ENCODE assay signal across 10 cellular contexts in the genomic region with DNA sequence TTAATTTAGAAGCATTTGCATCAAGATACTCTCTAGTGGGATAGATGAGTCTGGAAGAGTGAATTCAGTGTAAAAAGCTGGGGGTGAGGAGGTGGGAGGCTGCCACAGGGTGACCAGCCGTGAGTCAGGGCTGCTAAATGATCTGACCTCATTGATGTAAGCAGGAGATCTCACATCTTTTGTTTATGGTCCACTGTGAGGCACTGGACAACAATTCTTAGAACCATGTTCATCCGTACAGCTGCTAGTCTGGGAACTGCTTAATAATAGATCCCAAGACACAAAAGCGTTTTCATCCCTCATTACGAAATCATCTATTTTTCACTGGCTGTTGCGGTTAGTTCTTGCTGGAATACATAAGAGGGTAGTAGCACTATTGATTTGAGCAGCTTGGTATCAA. TPM values are rescaled to one million over a fixed set of nuclear protein-coding genes. Genes with fewer than 3 reads are reported as not detected.
A peak's percentile ranks its signal among the peaks of the same experiment; 100 is the strongest.
DNase-seq lines count a peak whose midpoint lies in the region; ATAC-seq and TF ChIP-seq lines count a peak whose summit lies in the region.
"Had no signal": no experiment of that assay in that cellular context is flagged by ENCODE, and none has a peak within 500 bp of the region (broad histone marks: within the 10 kb centered on the region; RNA-seq: fewer than 3 reads in every experiment).

No MANE protein-coding gene starts in this region.

- no peak overlapping the region for H4K91ac ChIP-seq in neuronal stem cell (ENCODE audit: low read depth, low read length, poor library complexity)

- no peaks in the 10 kb centered on the region for H3F3A ChIP-seq in PC-3 (ENCODE audit: low read length, unreplicated experiment)

- peaks cover 25% of the 10 kb centered on the region for H3K36me3 ChIP-seq in neutrophil
- peaks cover 12% of the 10 kb centered on the region; the same call in 1 of the 2 replicates for H3K36me3 ChIP-seq in PC-3 (ENCODE audit: low read depth, low read length)
- H3K36me3 ChIP-seq in neuronal stem cell (replicated peaks in 1 of 2; ENCODE audit: control insufficient read depth in 2 of 2, insufficient read depth in 2 of 2, low read length in 2 of 2): peaks cover 5 to 61% of the 10 kb centered on the region in 2 donors

- H2AFZ ChIP-seq in PC-3 (ENCODE audit: low read length) (no peak overlapping the region), neuronal stem cell (ENCODE audit: low read length) (no peak overlapping the region)

- H3K4me1 ChIP-seq in neutrophil (ENCODE audit: control insufficient read depth in 1 of 2, insufficient read depth in 1 of 2, low read depth in 1 of 2, low read length in 1 of 2) (peaks cover 27 to 31% of the 10 kb centered on the region in 2 experiments), PC-3 (ENCODE audit: insufficient read depth, low read length) (peaks cover 24% of the 10 kb centered on the region), neuronal stem cell (ENCODE audit: control insufficient read depth in 2 of 2, insufficient read depth in 1 of 2, low read depth in 1 of 2, low read length in 2 of 2) (peaks cover 13 to 34% of the 10 kb centered on the region in 2 donors)

- no peak overlapping the region for H2AK5ac ChIP-seq in neuronal stem cell (ENCODE audit: low read depth, low read length)

- H3K27ac ChIP-seq in neutrophil: peak overlapping the region; percentile 21
- H3K27ac ChIP-seq in PC-3 (ENCODE audit: low read length): no peak overlapping the region
- H3K27ac ChIP-seq in neuronal stem cell (replicated peaks; ENCODE audit: low read length): no peak overlapping the region

- BruUV-seq in PC-3 (replicated peaks; lab: Mats Ljungman, UMichigan): no TSS peak

- H4K20me1 ChIP-seq in PC-3 (ENCODE audit: low read length): peaks cover 22% of the 10 kb centered on the region

- DNase-seq in AG08395 (ENCODE audit: low spot score) (peak; percentile 81), MV-4-11 (lab: John Stamatoyannopoulos, UW) (peak; percentile 6), fibroblast of mammary gland (ENCODE audit: low read depth) (peak; percentile 100), PC-3 (no peak), HEK293T (ENCODE audit: extremely low spot score) (no peak), neuronal stem cell (ENCODE audit: low spot score) (no peak)
- DNase-seq: activated gamma-delta T cell treated with Interleukin-2 at 50 U/mL for 16 hours, NCI-H1694 treated with DMSO at 0.1 percent for 48 hours had no signal

- peaks cover 8% of the 10 kb centered on the region for H3K79me1 ChIP-seq in neuronal stem cell (ENCODE audit: low read depth, low read length)

- no CpG with 5 or more reads among the region's 5 CpGs for WGBS in neuronal stem cell (ENCODE audit: extremely low coverage in 2 of 2, insufficient read length in 2 of 2, insufficient replicate concordance in 1 of 2), 2 donors

- H3K4me2 ChIP-seq in PC-3 (ENCODE audit: low read length): no peak overlapping the region
- no peak overlapping the region for H3K4me2 ChIP-seq in neuronal stem cell (ENCODE audit: insufficient read depth, low read length, poor library complexity, severe bottlenecking)

- peaks cover 80% of the 10 kb centered on the region for H3K79me2 ChIP-seq in PC-3 (ENCODE audit: low read length)

- H3K9me3 ChIP-seq in neutrophil: no peaks in the 10 kb centered on the region
- H3K9me3 ChIP-seq in PC-3 (ENCODE audit: low read length): no peaks in the 10 kb centered on the region
- peaks cover 0 to 4% of the 10 kb centered on the region in 2 donors for H3K9me3 ChIP-seq in neuronal stem cell (replicated peaks in 1 of 2; ENCODE audit: control insufficient read depth in 2 of 2, insufficient read depth in 1 of 2, low read depth in 1 of 2, low read length in 2 of 2)

- H3K9me2 ChIP-seq in PC-3 (replicated peaks; ENCODE audit: low read length): no peaks in the 10 kb centered on the region

- TF ChIP-seq CTCF in fibroblast of mammary gland (conservative IDR thresholded peaks at IDR 0.05; ENCODE audit: control insufficient read depth, insufficient read depth, low read depth, low read length) (no peak), neutrophil (IDR thresholded peaks at IDR 0.05) (no peak), PC-3 (conservative IDR thresholded peaks at IDR 0.05; ENCODE audit: low read depth, low read length) (no peak)

- H2BK15ac ChIP-seq in neuronal stem cell (ENCODE audit: low read length): no peak overlapping the region

- H3K9ac ChIP-seq in PC-3 (ENCODE audit: low read length): no peak overlapping the region
- no peak overlapping the region for H3K9ac ChIP-seq in neuronal stem cell (ENCODE audit: low read depth, low read length, poor library complexity)

- no peak overlapping the region for H4K8ac ChIP-seq in neuronal stem cell (ENCODE audit: low read depth, low read length)

- ATAC-seq in PC-3: no peak
- no peak for ATAC-seq in GM19328 (IDR thresholded peaks at IDR 0.05; ENCODE audit: unreplicated experiment)

- no peak overlapping the region for H3K23ac ChIP-seq in neuronal stem cell (ENCODE audit: low read depth, low read length, poor library complexity)

- no peak overlapping the region for H2BK12ac ChIP-seq in neuronal stem cell (ENCODE audit: low read length)

- CTCF ChIA-PET in PC-3 (lab: Charles Lee) (no interaction called here), HEK293T (lab: Yijun Ruan, JAX) (interaction anchor here (3.5 kb wide), 1 partner anchor 358 kb away, joined by 13 read pairs; no protein-coding TSS in a partner anchor)

- H3K4ac ChIP-seq in neuronal stem cell (ENCODE audit: low read length): no peak overlapping the region

- H3K4me3 ChIP-seq in fibroblast of mammary gland (ENCODE audit: control insufficient read depth, low read depth, low read length): no peak overlapping the region
- H3K4me3 ChIP-seq in neutrophil (ENCODE audit: low read depth in 1 of 2, low read length in 1 of 2): no peak overlapping the region
- no peak overlapping the region for H3K4me3 ChIP-seq in PC-3 (ENCODE audit: low read length)
- H3K4me3 ChIP-seq in neuronal stem cell (ENCODE audit: low read length in 2 of 2): no peak overlapping the region

- no peak overlapping the region for H3K18ac ChIP-seq in neuronal stem cell (ENCODE audit: low read length)

- H3K14ac ChIP-seq in neuronal stem cell (ENCODE audit: low read length): no peak overlapping the region

- POLR2A ChIA-PET in PC-3 (lab: Charles Lee; ENCODE audit: unreplicated experiment): no interaction called here
- POLR2A ChIA-PET in HEK293T (lab: Yijun Ruan, JAX): no interaction called here

- H3K27me3 ChIP-seq in neutrophil: no peaks in the 10 kb centered on the region
- no peaks in the 10 kb centered on the region for H3K27me3 ChIP-seq in PC-3 (ENCODE audit: low read length)
- no peaks in the 10 kb centered on the region for H3K27me3 ChIP-seq in neuronal stem cell (ENCODE audit: control insufficient read depth in 3 of 3, insufficient read depth in 3 of 3, low read depth in 1 of 3, low read length in 3 of 3)

- no peak overlapping the region for H2BK5ac ChIP-seq in neuronal stem cell (ENCODE audit: low read length)

- intact Hi-C loops in PC-3 (cut with micrococcal nuclease): loop anchor here (5.0 to 10.0 kb wide), 2 partner anchors 49 to 163 kb away; no protein-coding TSS in a partner anchor

- no peak overlapping the region for H2BK120ac ChIP-seq in neuronal stem cell (ENCODE audit: low read depth, low read length)

TF ChIP-seq in HEK293T, 16 proteins besides CTCF, POLR2A, EP300 and RAD21:
- no peak for TF ChIP-seq ARNT (IDR thresholded peaks at IDR 0.05)
- TF ChIP-seq ELF4 (IDR thresholded peaks at IDR 0.05): no peak
- TF ChIP-seq FOXM1 (IDR thresholded peaks at IDR 0.05; ENCODE audit: borderline replicate concordance): no peak
- no peak for TF ChIP-seq LEF1 (IDR thresholded peaks at IDR 0.05; ENCODE audit: borderline replicate concordance)
- TF ChIP-seq L3MBTL2 (conservative IDR thresholded peaks at IDR 0.05): no peak
- no peak for TF ChIP-seq NFRKB (IDR thresholded peaks at IDR 0.05)
- no peak for TF ChIP-seq FOXK2 (IDR thresholded peaks at IDR 0.05)
- TF ChIP-seq FOXA1 (IDR thresholded peaks at IDR 0.05): no peak
TF ChIP-seq in HEK293T: peak in this region for 0.

RNA-seq across cellular contexts. Expression of gene KLF3, which starts 14.1 kb away (rescaled TPM):
- 12.4 and 14.6 TPM in 2 replicates for total RNA-seq in PC-3 (2014; rRNA removed)
- 29.7 TPM for polyA plus RNA-seq in neuronal stem cell (2013, experiment 1 of 2)
- 30.1 TPM for polyA plus RNA-seq in neuronal stem cell (2013, experiment 2 of 2)

Comparison
In these comparisons a context has a peak if more than half of its experiments do, and no peak if none do; other contexts are left out.
1. DNase-seq: peak in AG08395 (single experiment), MV-4-11 (single experiment) and fibroblast of mammary gland (single experiment); none in PC-3 (single experiment), HEK293T (single experiment) and neuronal stem cell (single experiment).